ENCODE assay signal across 18 cellular contexts in the genomic region with DNA sequence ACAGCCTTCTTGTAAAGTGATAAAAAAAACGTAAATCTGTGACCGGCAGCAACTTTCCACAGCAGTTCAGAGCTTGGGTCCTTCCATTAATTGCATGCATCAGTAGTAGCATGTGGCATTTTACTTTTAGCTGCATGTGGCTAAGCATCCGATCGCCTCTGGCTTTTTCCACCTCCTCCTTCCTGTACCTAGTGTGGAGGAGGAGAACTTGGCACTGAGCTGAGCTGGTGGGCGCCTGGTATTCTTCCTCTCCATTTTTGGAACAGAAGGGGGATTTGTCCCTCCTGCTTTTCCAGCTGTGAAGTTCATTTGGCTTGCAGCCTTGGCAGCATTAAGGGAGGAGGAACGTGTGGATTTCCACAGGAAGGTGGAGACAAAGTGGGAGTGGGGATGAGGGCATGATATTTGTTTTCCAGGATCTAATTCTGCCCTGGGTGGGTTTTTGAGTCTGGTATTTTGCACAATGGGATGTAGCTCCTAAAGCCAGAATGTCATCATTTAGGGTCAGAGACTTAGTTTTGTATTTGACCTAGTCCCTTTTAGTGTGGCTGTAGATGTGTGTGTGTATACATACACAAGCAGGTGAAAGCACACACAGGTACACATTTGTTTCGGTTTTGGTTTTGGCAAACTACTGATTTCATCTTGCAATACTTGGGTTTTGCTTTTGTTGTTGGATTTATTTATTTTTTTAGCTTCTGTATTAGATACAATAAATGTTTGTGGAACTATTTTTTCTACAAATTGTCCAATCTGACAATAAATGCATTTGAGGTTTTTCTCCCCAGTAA.
DNase-seq lines count a peak whose midpoint lies in the region; ATAC-seq and TF ChIP-seq lines count a peak whose summit lies in the region.
"Had no signal": no experiment of that assay in that cellular context is flagged by ENCODE, and none has a peak within 500 bp of the region (broad histone marks: within the 10 kb centered on the region; RNA-seq: fewer than 3 reads in every experiment).

No MANE protein-coding gene starts in this region.

- H3K9me3 ChIP-seq in suprapubic skin: no peaks in the 10 kb centered on the region

- no peak for TF ChIP-seq POLR2A in suprapubic skin (IDR thresholded peaks at IDR 0.05)

- no peak for TF ChIP-seq EP300 in suprapubic skin (IDR thresholded peaks at IDR 0.05)

- H3K27ac ChIP-seq in suprapubic skin: peak overlapping the region; percentile 29
- H3K27ac ChIP-seq: cardiac muscle cell had no signal

- peaks cover 17% of the 10 kb centered on the region for H3K4me1 ChIP-seq in suprapubic skin

- DNase-seq in NCI-H2029 (lab: John Stamatoyannopoulos, UW): peak; percentile 5
- no peak for DNase-seq in NCI-H2029 treated with DMSO at 0.1 percent for 48 hours (lab: John Stamatoyannopoulos, UW)
- DNase-seq in dermis blood vessel endothelial cell: peak; percentile 66
- DNase-seq in left kidney (ENCODE audit: low read depth, low spot score): peak; percentile 40
- no peak for DNase-seq in suprapubic skin (ENCODE audit: low spot score in 2 of 2)
- no peak for DNase-seq in Ammon's horn (ENCODE audit: low spot score)
- no peak for DNase-seq in activated CD4-positive, alpha-beta T cell treated with anti-CD3 and anti-CD28 coated beads for 4 hours
- DNase-seq: 8988T; activated CD4-positive, alpha-beta T cell treated with anti-CD3 and anti-CD28 coated beads for 48 hours; CD4-positive, CD25-positive, alpha-beta regulatory T cell; Kasumi-1; kidney; NCI-H774; stimulated activated CD4-positive, alpha-beta T cell treated with anti-CD3 and anti-CD28 coated beads, Interleukin-15, amount 100 ng/mL, for 24 hours had no signal

- no peak overlapping the region for H3K4me3 ChIP-seq in suprapubic skin
- H3K4me3 ChIP-seq: cardiac muscle cell had no signal

- ATAC-seq in GM21528 (IDR thresholded peaks at IDR 0.05; ENCODE audit: low FRiP score, unreplicated experiment): no peak
- ATAC-seq: activated naive CD4-positive, alpha-beta T cell treated with anti-CD3 and anti-CD28 coated beads, Interleukin-2, amount 50 U/mL, for 72 hours; HCT116 had no signal

- no peaks in the 10 kb centered on the region for H3K27me3 ChIP-seq in suprapubic skin
- H3K27me3 ChIP-seq: cardiac muscle cell had no signal

- TF ChIP-seq CTCF in suprapubic skin (IDR thresholded peaks at IDR 0.05): no peak

- WGBS in suprapubic skin: 27% methylated on average over 7 of the region's 7 CpGs

- H3K36me3 ChIP-seq in suprapubic skin: no peaks in the 10 kb centered on the region
- H3K36me3 ChIP-seq: cardiac muscle cell had no signal

Comparison
In these comparisons a context has a peak if more than half of its experiments do, and no peak if none do; other contexts are left out.
1. DNase-seq: peak in NCI-H2029 (single experiment), dermis blood vessel endothelial cell (single experiment) and left kidney (single experiment); none in NCI-H2029 treated with DMSO at 0.1 percent for 48 hours (single experiment), suprapubic skin (0 of 2), Ammon's horn (single experiment) and activated CD4-positive, alpha-beta T cell treated with anti-CD3 and anti-CD28 coated beads for 4 hours (0 of 2).